Comparison of ENCODE assay signal across 8 cellular contexts in the genomic region with DNA sequence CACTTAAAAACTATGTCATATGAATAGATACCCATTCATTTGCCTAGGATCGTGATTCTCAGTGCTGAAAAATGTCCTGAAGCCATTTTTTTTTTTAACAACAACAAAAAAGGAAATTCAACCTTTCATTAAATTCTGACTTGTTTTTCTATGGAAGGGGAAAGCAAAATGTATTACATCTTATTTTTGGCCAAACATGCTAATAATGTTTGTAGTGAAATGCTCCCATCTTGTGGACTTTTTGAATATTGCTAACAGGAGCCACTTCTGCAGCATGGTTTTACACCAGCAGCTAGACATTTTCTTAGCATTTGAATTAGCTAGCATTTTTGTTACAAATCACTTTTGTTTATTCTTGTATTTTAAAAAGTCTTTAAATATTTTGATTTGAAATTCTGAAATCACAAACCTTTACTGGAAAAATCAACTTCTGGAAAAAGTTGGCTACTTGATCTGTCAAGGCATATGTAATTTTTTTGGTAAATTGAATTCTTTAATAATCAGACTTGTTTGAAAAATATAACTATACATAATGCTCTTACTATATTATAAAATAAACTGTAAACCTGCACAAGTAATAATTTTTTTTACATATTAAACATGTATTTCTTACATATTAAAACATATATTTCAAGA.
DNase-seq lines count a peak whose midpoint lies in the region; ATAC-seq, FAIRE-seq and TF ChIP-seq lines count a peak whose summit lies in the region.

No MANE protein-coding gene starts in this region.

- ATAC-seq in GM12878, result peak; percentile 65
- ATAC-seq in GM18873 (IDR thresholded peaks at IDR 0.05; ENCODE audit: low FRiP score, unreplicated experiment), result no peak
- ATAC-seq in GM21529 (IDR thresholded peaks at IDR 0.05; ENCODE audit: unreplicated experiment), result no peak

- 96% methylated on average over 1 of the region's 1 CpG for WGBS in GM12878 (ENCODE audit: insufficient coverage, insufficient replicate concordance, low lambda C conversion rate, missing lambda C conversion rate)

- no peak overlapping the region for H3K9ac ChIP-seq in GM12878 (ENCODE audit: control insufficient read depth, insufficient read depth, low read length)

- no peak overlapping the region for H2AFZ ChIP-seq in GM12878 (ENCODE audit: control insufficient read depth, low read depth, low read length)

- no peaks in the 10 kb centered on the region for H3K4me1 ChIP-seq in GM12878 (ENCODE audit: control insufficient read depth, insufficient read depth, low read length)

- RAD21 ChIA-PET in GM12878 (lab: Charles Lee; ENCODE audit: unreplicated experiment), result interaction anchor here (0.7 to 2.7 kb wide), 8 partner anchors 42 to 1664 kb away, joined by 3 to 14 read pairs (median 4); partner anchors contain the start of gene ID2

- SMC1A ChIA-PET in GM12878 (lab: Charles Lee; ENCODE audit: uncharacterized antibody, unreplicated experiment), result interaction anchor here (0.7 to 1.6 kb wide), 11 partner anchors 15 to 1709 kb away, joined by 3 to 6 read pairs (median 3); no protein-coding TSS in a partner anchor

- no peak overlapping the region for H3K4me2 ChIP-seq in GM12878 (ENCODE audit: control insufficient read depth, insufficient read depth)

- BruUV-seq in GM12878 (replicated peaks; lab: Mats Ljungman, UMichigan), result no TSS peak

- no peaks in the 10 kb centered on the region for H3K27me3 ChIP-seq in GM12878 (replicated peaks in 1 of 2; ENCODE audit: control insufficient read depth in 2 of 2, insufficient read depth in 2 of 2, low read length in 1 of 2)

- no peak overlapping the region for H3K4me3 ChIP-seq in GM12878

- TF ChIP-seq POLR2A in GM12878 (IDR thresholded peaks at IDR 0.05; ENCODE audit: low read depth, low read length), result no peak

- intact Hi-C loops in GM12878 (cut with micrococcal nuclease; ENCODE audit: unreplicated experiment), result loop anchor here (1.0 to 5.0 kb wide), 7 partner anchors 69 to 1664 kb away; no protein-coding TSS in a partner anchor

- POLR2A ChIA-PET in GM12878 (lab: Charles Lee), result no interaction called here

- H4K20me1 ChIP-seq in GM12878 (ENCODE audit: control insufficient read depth, insufficient read depth), result no peaks in the 10 kb centered on the region

- no peak for FAIRE-seq in GM12878 (lab: Jason Lieb, UNC)

- peak; percentile 67 for TF ChIP-seq RAD21 in GM12878 (IDR thresholded peaks at IDR 0.05; ENCODE audit: insufficient read depth, low read depth, low read length)

- TF ChIP-seq EP300 in GM12878 (IDR thresholded peaks at IDR 0.05; ENCODE audit: borderline replicate concordance in 1 of 2, control insufficient read depth in 1 of 2, low read depth in 2 of 2, low read length in 2 of 2), result no peak

- in situ Hi-C loops in GM12878 (cut with MboI), result no loop called here

- H3K36me3 ChIP-seq in GM12878 (ENCODE audit: control insufficient read depth in 2 of 2, insufficient read depth in 2 of 2, low read length in 1 of 2), result no peaks in the 10 kb centered on the region; a peak in 1 of 4 replicates

- H3K79me2 ChIP-seq in GM12878 (ENCODE audit: control insufficient read depth, insufficient read depth, low read length), result no peaks in the 10 kb centered on the region

- H3K9me3 ChIP-seq in GM12878 (replicated peaks; ENCODE audit: control insufficient read depth, insufficient read depth, low read length), result no peaks in the 10 kb centered on the region; the same call in 2 of the 3 replicates

- DNase-seq in SIG-M5 treated with dmso at 0.1 percent for 504 hours (lab: John Stamatoyannopoulos, UW; ENCODE audit: unreplicated experiment), result peak; percentile 37
- DNase-seq in SIG-M5 (lab: John Stamatoyannopoulos, UW), result no peak
- DNase-seq in NCI-H146 (lab: John Stamatoyannopoulos, UW), result peak; percentile 57
- DNase-seq in GM12878 (ENCODE audit: low read depth, low spot score), result peak; percentile 35
- peak; percentile 59 for DNase-seq in left kidney (ENCODE audit: low read depth, low spot score)
- no peak for DNase-seq in LoVo (ENCODE audit: low spot score)

- CTCF ChIA-PET in GM12878 (lab: Yijun Ruan, JAX), result interaction anchor here (0.7 to 3.2 kb wide), 16 partner anchors 9 to 1665 kb away, joined by 3 to 22 read pairs (median 4); no protein-coding TSS in a partner anchor

- peak; percentile 49 to 65 (median 56) for TF ChIP-seq CTCF in GM12878 (IDR thresholded peaks at IDR 0.05 in 2 of 3, conservative IDR thresholded peaks at IDR 0.05 in 1 of 3; ENCODE audit: control insufficient read depth in 2 of 3, extremely low read depth in 1 of 3, insufficient read depth in 1 of 3, low read depth in 3 of 3, low read length in 3 of 3)

- H3K27ac ChIP-seq in GM12878 (ENCODE audit: control insufficient read depth, insufficient read depth), result no peak overlapping the region

TF ChIP-seq in GM12878, 131 proteins besides CTCF, POLR2A, EP300 and RAD21:
- TF ChIP-seq TBL1XR1 (IDR thresholded peaks at IDR 0.05; ENCODE audit: low read depth, low read length), result no peak
- TF ChIP-seq ZNF24 (IDR thresholded peaks at IDR 0.05), result peak; percentile 26; the same call in 1 of the 2 replicates
- TF ChIP-seq, protein P1, sequence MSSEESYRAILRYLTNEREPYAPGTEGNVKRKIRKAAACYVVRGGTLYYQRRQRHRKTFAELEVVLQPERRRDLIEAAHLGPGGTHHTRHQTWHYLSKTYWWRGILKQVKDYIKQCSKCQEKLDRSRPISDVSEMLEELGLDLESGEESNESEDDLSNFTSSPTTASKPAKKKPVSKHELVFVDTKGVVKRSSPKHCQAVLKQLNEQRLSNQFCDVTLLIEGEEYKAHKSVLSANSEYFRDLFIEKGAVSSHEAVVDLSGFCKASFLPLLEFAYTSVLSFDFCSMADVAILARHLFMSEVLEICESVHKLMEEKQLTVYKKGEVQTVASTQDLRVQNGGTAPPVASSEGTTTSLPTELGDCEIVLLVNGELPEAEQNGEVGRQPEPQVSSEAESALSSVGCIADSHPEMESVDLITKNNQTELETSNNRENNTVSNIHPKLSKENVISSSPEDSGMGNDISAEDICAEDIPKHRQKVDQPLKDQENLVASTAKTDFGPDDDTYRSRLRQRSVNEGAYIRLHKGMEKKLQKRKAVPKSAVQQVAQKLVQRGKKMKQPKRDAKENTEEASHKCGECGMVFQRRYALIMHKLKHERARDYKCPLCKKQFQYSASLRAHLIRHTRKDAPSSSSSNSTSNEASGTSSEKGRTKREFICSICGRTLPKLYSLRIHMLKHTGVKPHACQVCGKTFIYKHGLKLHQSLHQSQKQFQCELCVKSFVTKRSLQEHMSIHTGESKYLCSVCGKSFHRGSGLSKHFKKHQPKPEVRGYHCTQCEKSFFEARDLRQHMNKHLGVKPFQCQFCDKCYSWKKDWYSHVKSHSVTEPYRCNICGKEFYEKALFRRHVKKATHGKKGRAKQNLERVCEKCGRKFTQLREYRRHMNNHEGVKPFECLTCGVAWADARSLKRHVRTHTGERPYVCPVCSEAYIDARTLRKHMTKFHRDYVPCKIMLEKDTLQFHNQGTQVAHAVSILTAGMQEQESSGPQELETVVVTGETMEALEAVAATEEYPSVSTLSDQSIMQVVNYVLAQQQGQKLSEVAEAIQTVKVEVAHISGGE (CRISPR knock-in tag; IDR thresholded peaks at IDR 0.05), result no peak
- TF ChIP-seq SMC3 (IDR thresholded peaks at IDR 0.05; ENCODE audit: borderline replicate concordance, low read length), result peak; percentile 58; the same call in 1 of the 2 replicates
- TF ChIP-seq SMAD1 (IDR thresholded peaks at IDR 0.05; ENCODE audit: low read depth, partially characterized antibody), result no peak
- no peak for TF ChIP-seq E2F8 (IDR thresholded peaks at IDR 0.05; ENCODE audit: low read depth, partially characterized antibody)

Comparison
In these comparisons a context has a peak if more than half of its experiments do, and no peak if none do; other contexts are left out.
1. DNase-seq: peak in SIG-M5 treated with dmso at 0.1 percent for 504 hours (single experiment), NCI-H146 (single experiment), GM12878 (single experiment) and left kidney (single experiment); none in SIG-M5 (single experiment) and LoVo (single experiment).